Comparison of ENCODE assay signal across 19 cellular contexts in the genomic region with DNA sequence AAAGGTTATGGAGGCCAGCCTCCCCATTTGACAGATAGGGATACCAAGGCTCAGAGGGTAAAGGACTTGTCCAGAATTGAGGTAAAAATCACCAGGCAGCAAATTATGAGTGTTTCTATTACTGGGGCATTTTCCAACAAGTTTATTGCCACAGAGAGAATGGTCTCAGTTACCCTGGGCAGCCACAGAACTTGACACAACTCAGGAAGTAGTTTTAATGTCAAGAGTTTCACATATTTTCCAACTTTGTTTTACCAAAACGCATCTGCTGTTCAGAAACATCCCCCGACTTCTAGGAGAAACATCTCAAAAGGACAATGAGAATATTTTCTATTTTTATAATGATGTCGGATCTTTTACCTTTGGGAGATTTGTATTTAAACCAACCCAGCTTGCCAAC.
"Had no signal": no experiment of that assay in that cellular context is flagged by ENCODE, and none has a peak within 500 bp of the region (broad histone marks: within the 10 kb centered on the region; RNA-seq: fewer than 3 reads in every experiment).

No MANE protein-coding gene starts in this region.

- H3K4me3 ChIP-seq: lower lobe of right lung, mucosa of descending colon, prostate gland, right atrium auricular region, spleen, thoracic aorta, tibial nerve, upper lobe of right lung, uterus had no signal

- H3K4me1 ChIP-seq: lower lobe of right lung, prostate gland, right atrium auricular region, spleen, tibial nerve, upper lobe of right lung, uterus had no signal

- H3K36me3 Mint-ChIP-seq: naive thymus-derived CD4-positive, alpha-beta T cell; stimulated activated memory B cell treated with anti-CD40 and anti-IgM and Interleukin-4, amounts not matched to agents 10 μg/mL and 1 μg/mL and 100 μg/mL, for 72 hours had no signal

- H3K9me3 Mint-ChIP-seq: effector memory CD8-positive, alpha-beta T cell; stimulated activated memory B cell treated with anti-CD40 and anti-IgM and Interleukin-4, amounts not matched to agents 10 μg/mL and 1 μg/mL and 100 μg/mL, for 72 hours had no signal

- H3K4me3 Mint-ChIP-seq: effector memory CD8-positive, alpha-beta T cell; naive thymus-derived CD4-positive, alpha-beta T cell; nephron; stimulated activated memory B cell treated with anti-CD40 and anti-IgM and Interleukin-4, amounts not matched to agents 10 μg/mL and 1 μg/mL and 100 μg/mL, for 72 hours had no signal

- H3K27ac ChIP-seq: lower lobe of right lung, prostate gland, right atrium auricular region, spleen, thoracic aorta, tibial nerve, upper lobe of right lung, uterus had no signal

- DNase-seq: cerebellar nuclear complex; cortex of kidney; effector memory CD8-positive, alpha-beta T cell; left ventricle myocardium superior; lower lobe of right lung; mucosa of descending colon; naive thymus-derived CD4-positive, alpha-beta T cell; nucleus accumbens; spleen; stimulated activated CD4-positive, alpha-beta T cell treated with anti-CD3 and anti-CD28 coated beads, Interleukin-4, amount 100 ng/mL, for 4 hours; stimulated activated naive CD8-positive, alpha-beta T cell treated with anti-CD3 and anti-CD28 coated beads, Interleukin-15, Interleukin-2, amounts not matched to agents 100 U/mL and 50 U/mL, for 24 hours; upper lobe of right lung; uterus had no signal

- H3K4me1 Mint-ChIP-seq: naive thymus-derived CD4-positive, alpha-beta T cell; nephron; stimulated activated memory B cell treated with anti-CD40 and anti-IgM and Interleukin-4, amounts not matched to agents 10 μg/mL and 1 μg/mL and 100 μg/mL, for 72 hours had no signal

- H3K27me3 ChIP-seq: right atrium auricular region, tibial nerve, upper lobe of right lung, uterus had no signal

- H3K36me3 ChIP-seq: lower lobe of right lung, prostate gland, right atrium auricular region, spleen, thoracic aorta, tibial nerve, upper lobe of right lung, uterus had no signal

- H3K27ac Mint-ChIP-seq: effector memory CD8-positive, alpha-beta T cell; naive thymus-derived CD4-positive, alpha-beta T cell; nephron; stimulated activated memory B cell treated with anti-CD40 and anti-IgM and Interleukin-4, amounts not matched to agents 10 μg/mL and 1 μg/mL and 100 μg/mL, for 72 hours had no signal

- H3K9me3 ChIP-seq: lower lobe of right lung, mucosa of descending colon, prostate gland, right atrium auricular region, spleen, thoracic aorta, tibial nerve, upper lobe of right lung, uterus had no signal
